ENCODE assay signal across 8 cellular contexts in genomic region chr12:113439301-113439597, GRCh38. TPM values are rescaled to one million over a fixed set of nuclear protein-coding genes. Genes with fewer than 3 reads are reported as not detected.
"Had no signal": no experiment of that assay in that cellular context is flagged by ENCODE, and none has a peak within 500 bp of the region (broad histone marks: within the 10 kb centered on the region; RNA-seq: fewer than 3 reads in every experiment).

No MANE protein-coding gene starts in this region.

- FAIRE-seq: G401.6, GM12891, GM12892, GM19239 had no signal

- DNase-seq: GDM1, GF-D8 had no signal

- H3K4me3 ChIP-seq: GM12878 had no signal

RNA-seq across cellular contexts. Expression of gene LHX5, which starts 32.4 kb away (rescaled TPM):
- total RNA-seq: G401, GM12878 had no signal

RNA-seq across cellular contexts. Expression of gene SDS, which starts 35.6 kb away (rescaled TPM):
- polyA plus RNA-seq: GM12878 had no signal
